8 cellular contexts compared by ENCODE assay signal in the genomic region with DNA sequence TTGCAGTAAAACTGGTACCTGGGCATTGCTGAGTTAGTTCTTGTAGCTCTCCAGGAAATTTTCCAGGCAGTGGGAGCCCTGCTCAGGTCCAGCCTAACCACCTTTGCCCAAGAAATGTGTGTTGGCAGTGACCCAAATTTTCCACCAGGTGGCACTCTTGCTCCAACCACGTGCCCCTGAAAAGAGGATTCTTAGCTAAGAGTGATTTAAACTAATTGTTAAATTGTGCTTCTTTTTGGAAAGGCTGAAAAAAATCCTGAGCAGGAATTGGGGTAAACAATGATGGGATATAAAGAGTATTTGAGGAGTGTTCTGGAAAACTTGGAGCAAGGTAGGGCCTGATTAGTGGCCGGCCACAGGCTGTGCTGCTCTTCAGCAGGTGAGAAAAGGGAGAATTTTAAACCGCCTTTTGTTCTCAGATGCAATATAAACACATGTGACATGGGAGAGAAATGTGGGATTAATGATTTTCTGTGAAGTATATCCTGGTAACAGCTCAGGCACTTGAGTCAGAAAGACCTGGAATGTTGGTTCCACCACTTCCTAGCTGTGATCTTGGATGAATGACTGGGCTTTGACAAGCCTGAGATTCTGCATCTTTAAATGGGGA.
DNase-seq lines count a peak whose midpoint lies in the region; ATAC-seq and TF ChIP-seq lines count a peak whose summit lies in the region.

No MANE protein-coding gene starts in this region.

- 62 to 90% (median 65%) methylated on average over 2 to 3 of the region's 3 CpGs for WGBS in spleen, 5 donors

- no peak for TF ChIP-seq POLR2A in spleen (IDR thresholded peaks at IDR 0.05)

- no peak overlapping the region for H3K4me3 Mint-ChIP-seq in brain

- no peaks in the 10 kb centered on the region for H3K27me3 Mint-ChIP-seq in brain

- no peaks in the 10 kb centered on the region for H3K27me3 ChIP-seq in spleen (replicated peaks in 1 of 7)

- H3K36me3 Mint-ChIP-seq in brain: no peaks in the 10 kb centered on the region

- ATAC-seq in GM19372 (IDR thresholded peaks at IDR 0.05; ENCODE audit: low read depth, unreplicated experiment) (peak; percentile 54), GM18520 (IDR thresholded peaks at IDR 0.05; ENCODE audit: unreplicated experiment) (no peak)

- intact Hi-C loops in spleen (cut with DNase I; ENCODE audit: low total_unique reads): loop anchor here (2.0 to 10.0 kb wide), 4 partner anchors 117 to 551 kb away; no protein-coding TSS in a partner anchor

- H3K9me3 Mint-ChIP-seq in brain: peaks cover 0 to 17% (median 3%) of the 10 kb centered on the region in 5 experiments

- H3K36me3 ChIP-seq in spleen: no peaks in the 10 kb centered on the region

- H3K9me3 ChIP-seq in spleen: no peaks in the 10 kb centered on the region

- peak overlapping the region; percentile 13 to 80 (median 48) for H3K27ac Mint-ChIP-seq in brain

- H3K4me1 ChIP-seq in spleen: peaks cover 14 to 58% (median 33%) of the 10 kb centered on the region in 6 donors

- H3K27ac ChIP-seq in VCaP (peak overlapping the region; percentile 54), spleen (no peak overlapping the region)

- H3K4me3 ChIP-seq in spleen: no peak overlapping the region

- DNase-seq in AG08396 (ENCODE audit: low spot score) (peak; percentile 67), NCI-H1694 (lab: John Stamatoyannopoulos, UW) (peak; percentile 55), iPS-NIHi11 (ENCODE audit: low spot score) (peak; percentile 77), spleen (peak; percentile 86)

- peaks cover 17% of the 10 kb centered on the region for H3K4me1 Mint-ChIP-seq in brain

- TF ChIP-seq CTCF in VCaP (conservative IDR thresholded peaks at IDR 0.05) (peak; percentile 97), brain (conservative IDR thresholded peaks at IDR 0.05) (peak; percentile 96 to 99), spleen (IDR thresholded peaks at IDR 0.05 in 8 of 11, conservative IDR thresholded peaks at IDR 0.05 in 3 of 11) (peak; percentile 78 to 95 (median 90))
